Comparison of ENCODE assay signal across 19 cellular contexts in the genomic region with DNA sequence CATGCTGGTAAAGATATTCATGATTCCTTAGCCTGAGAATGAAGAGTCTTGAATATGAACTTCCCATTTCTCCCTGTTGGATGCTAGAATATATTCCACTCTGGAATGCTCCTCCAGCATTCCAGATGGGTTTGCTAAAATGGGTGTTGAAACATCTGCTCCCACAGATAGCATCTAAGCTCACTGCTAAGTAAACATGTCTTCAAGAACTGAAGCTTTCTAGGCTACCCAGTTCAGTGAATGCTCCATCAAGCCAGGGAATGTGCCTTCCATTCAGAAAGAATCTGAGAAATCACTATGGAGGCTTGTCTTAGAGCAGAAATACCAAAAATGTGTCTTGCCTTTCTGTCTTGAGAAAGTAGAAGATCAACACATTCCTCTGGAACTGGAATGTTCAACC.
DNase-seq lines count a peak whose midpoint lies in the region; ATAC-seq, FAIRE-seq and TF ChIP-seq lines count a peak whose summit lies in the region.
"Had no signal": no experiment of that assay in that cellular context is flagged by ENCODE, and none has a peak within 500 bp of the region (broad histone marks: within the 10 kb centered on the region; RNA-seq: fewer than 3 reads in every experiment).

No MANE protein-coding gene starts in this region.

- H3K4me3 Mint-ChIP-seq in glutamatergic neuron (ENCODE audit: unreplicated experiment) = no peak overlapping the region
- H3K4me3 Mint-ChIP-seq: activated CD4-positive, alpha-beta T cell treated with anti-CD3 and anti-CD28 coated beads for 36 hours; B cell had no signal

- H3K27ac Mint-ChIP-seq in glutamatergic neuron (ENCODE audit: unreplicated experiment) = no peak overlapping the region
- H3K27ac Mint-ChIP-seq: activated CD4-positive, alpha-beta T cell treated with anti-CD3 and anti-CD28 coated beads for 36 hours; B cell had no signal

- no peaks in the 10 kb centered on the region for H3K27me3 ChIP-seq in kidney epithelial cell (ENCODE audit: control insufficient read depth, insufficient read depth, low read length)
- H3K27me3 ChIP-seq: colonic mucosa, suprapubic skin had no signal

- no peak overlapping the region for H3K4me3 ChIP-seq in cardiac fibroblast (replicated peaks in 1 of 2; ENCODE audit: low read depth in 2 of 2, low read length in 2 of 2)
- no peak overlapping the region for H3K4me3 ChIP-seq in kidney epithelial cell (ENCODE audit: low read depth, low read length)
- H3K4me3 ChIP-seq: colonic mucosa, mucosa of descending colon, suprapubic skin had no signal

- H3K4me1 Mint-ChIP-seq in glutamatergic neuron (ENCODE audit: low read depth, unreplicated experiment) = no peaks in the 10 kb centered on the region
- H3K4me1 Mint-ChIP-seq: B cell had no signal

- no peaks in the 10 kb centered on the region for H3K36me3 ChIP-seq in kidney epithelial cell (ENCODE audit: control insufficient read depth, insufficient read depth, low read length)
- H3K36me3 ChIP-seq: colonic mucosa, suprapubic skin had no signal

- no peak for ATAC-seq in HG03039 (IDR thresholded peaks at IDR 0.05; ENCODE audit: unreplicated experiment)
- ATAC-seq in HG03460 (IDR thresholded peaks at IDR 0.05; ENCODE audit: unreplicated experiment) = no peak
- ATAC-seq: mucosa of descending colon, Panc1 had no signal

- DNase-seq in AG08395 (ENCODE audit: low spot score) = peak; percentile 71
- no peak for DNase-seq in HTR-8/SVneo (ENCODE audit: insufficient read length, low spot score)
- peak; percentile 63 to 79 for DNase-seq in cardiac fibroblast (ENCODE audit: low read depth in 2 of 2)
- DNase-seq in kidney epithelial cell (ENCODE audit: low read depth) = peak; percentile 51
- DNase-seq in glutamatergic neuron = no peak
- DNase-seq in COLO829 (ENCODE audit: low spot score) = no peak
- DNase-seq: activated CD4-positive, alpha-beta T cell treated with anti-CD3 and anti-CD28 coated beads for 36 hours; colonic mucosa; DND-41; mucosa of descending colon; NCI-H1105 treated with DMSO at 0.1 percent for 48 hours; NCI-H524 treated with DMSO at 0.1 percent for 48 hours; posterior cingulate gyrus had no signal

- FAIRE-seq in HTR-8/SVneo (lab: Jason Lieb, UNC) = peak; percentile 51
- FAIRE-seq: GM12892 had no signal

- TF ChIP-seq CTCF in cardiac fibroblast (IDR thresholded peaks at IDR 0.05; ENCODE audit: low read depth, low read length) = no peak
- TF ChIP-seq CTCF in kidney epithelial cell (IDR thresholded peaks at IDR 0.05; ENCODE audit: insufficient read depth, low read length, poor library complexity, severe bottlenecking) = no peak
- TF ChIP-seq CTCF in glutamatergic neuron (IDR thresholded peaks at IDR 0.05; ENCODE audit: partially characterized antibody, unreplicated experiment) = no peak

- no peaks in the 10 kb centered on the region for H3K36me3 Mint-ChIP-seq in glutamatergic neuron (ENCODE audit: unreplicated experiment)

- no peaks in the 10 kb centered on the region for H3K27me3 Mint-ChIP-seq in glutamatergic neuron (ENCODE audit: unreplicated experiment)
- H3K27me3 Mint-ChIP-seq: activated CD4-positive, alpha-beta T cell treated with anti-CD3 and anti-CD28 coated beads for 36 hours; B cell had no signal

- H3K9me3 Mint-ChIP-seq in glutamatergic neuron (ENCODE audit: unreplicated experiment) = no peaks in the 10 kb centered on the region

Comparison
In these comparisons a context has a peak if more than half of its experiments do, and no peak if none do; other contexts are left out.
1. DNase-seq: peak in AG08395 (single experiment), cardiac fibroblast (2 of 2) and kidney epithelial cell (single experiment); none in HTR-8/SVneo (single experiment), glutamatergic neuron (single experiment) and COLO829 (single experiment).